ENCODE assay signal across 14 cellular contexts in genomic region chr1:28933918-28934317, GRCh38.
"Had no signal": no experiment of that assay in that cellular context is flagged by ENCODE, and none has a peak within 500 bp of the region (broad histone marks: within the 10 kb centered on the region; RNA-seq: fewer than 3 reads in every experiment).

No MANE protein-coding gene starts in this region.

- H3K4me3 ChIP-seq: coronary artery, gastrocnemius medialis, heart right ventricle, stomach had no signal

- H3K36me3 ChIP-seq: gastrocnemius medialis, heart right ventricle, stomach had no signal

- H3K27me3 ChIP-seq: gastrocnemius medialis, heart right ventricle, stomach had no signal

- H3K9me3 ChIP-seq: gastrocnemius medialis, heart right ventricle, stomach had no signal

- H3K27ac ChIP-seq: coronary artery, epithelial cell of prostate, gastrocnemius medialis, heart right ventricle, stomach had no signal

- H3K9me3 Mint-ChIP-seq: T-helper 2 cell treated with Interferon-gamma antibody and Interleukin-4, amounts not matched to agents 5 μg/mL and 100 μg/mL, for 36 hours had no signal

- ATAC-seq: gastrocnemius medialis, heart right ventricle, left lobe of liver had no signal

- DNase-seq: activated CD4-positive, alpha-beta T cell treated with anti-CD3 and anti-CD28 coated beads, Interleukin-2, amount 50 U/mL, for 48 hours; activated effector memory CD4-positive, alpha-beta T cell treated with Interleukin-2 at 50 U/mL for 16 hours; effector CD8-positive, alpha-beta T cell; gastrocnemius medialis; heart right ventricle; mesenchymal stem cell; retina; stimulated activated CD4-positive, alpha-beta T cell treated with anti-CD3 and anti-CD28 coated beads, Interleukin-15, amount 100 ng/mL, for 24 hours; stimulated activated CD4-positive, alpha-beta T cell treated with anti-CD3 and anti-CD28 coated beads, Interleukin-4, amount 100 ng/mL, for 24 hours; stomach had no signal

- H3K4me3 Mint-ChIP-seq: T-helper 2 cell treated with Interferon-gamma antibody and Interleukin-4, amounts not matched to agents 5 μg/mL and 100 μg/mL, for 36 hours had no signal

- H3K27ac Mint-ChIP-seq: T-helper 2 cell treated with Interferon-gamma antibody and Interleukin-4, amounts not matched to agents 5 μg/mL and 100 μg/mL, for 36 hours had no signal
